Comparison of ENCODE assay signal across 22 cellular contexts in the genomic region with DNA sequence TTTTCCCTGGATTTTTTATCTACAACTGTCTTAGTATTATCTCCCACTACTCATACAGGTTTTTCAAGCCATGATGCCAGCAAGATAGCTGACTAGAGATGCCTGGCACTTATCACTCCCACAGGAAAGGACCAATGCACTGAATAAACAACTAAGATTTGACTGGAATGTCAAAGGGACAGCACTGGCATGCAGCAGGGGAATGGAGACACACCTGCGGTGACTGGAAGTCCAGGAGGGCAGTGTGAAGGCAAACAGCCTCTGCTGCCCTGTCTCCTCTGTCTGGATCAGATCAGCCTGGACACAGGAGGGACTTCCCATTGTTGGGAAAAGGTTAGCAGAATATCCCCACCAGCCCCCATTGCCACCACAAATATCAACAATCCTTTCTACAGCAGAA.
A peak's percentile ranks its signal among the peaks of the same experiment; 100 is the strongest.
DNase-seq lines count a peak whose midpoint lies in the region; ATAC-seq, FAIRE-seq and TF ChIP-seq lines count a peak whose summit lies in the region.
"Had no signal": no experiment of that assay in that cellular context is flagged by ENCODE, and none has a peak within 500 bp of the region (broad histone marks: within the 10 kb centered on the region; RNA-seq: fewer than 3 reads in every experiment).

No MANE protein-coding gene starts in this region.

- H3K36me3 ChIP-seq in H1 (ENCODE audit: control insufficient read depth in 2 of 4, insufficient read depth in 4 of 4, low read length in 3 of 4) = no peaks in the 10 kb centered on the region
- no peaks in the 10 kb centered on the region for H3K36me3 ChIP-seq in left lung
- H3K36me3 ChIP-seq: HAP-1 had no signal

- H3K4me3 ChIP-seq in H1 (ENCODE audit: extremely low read depth in 1 of 4, insufficient read depth in 2 of 4, low read depth in 3 of 4, low read length in 4 of 4) = no peak overlapping the region
- H3K4me3 ChIP-seq in left lung = no peak overlapping the region
- H3K4me3 ChIP-seq: GM12878, GM23248, HAP-1 had no signal

- H3K23ac ChIP-seq in H1 (ENCODE audit: insufficient read length) = no peak overlapping the region

- CTCF ChIA-PET in H1 (lab: Charles Lee; ENCODE audit: partially characterized antibody) = interaction anchor here (0.8 to 1.8 kb wide), 4 partner anchors 9 to 73 kb away, joined by 3 to 7 read pairs (median 3); no protein-coding TSS in a partner anchor

- no peaks in the 10 kb centered on the region for H4K20me1 ChIP-seq in H1 (replicated peaks in 1 of 2; ENCODE audit: control insufficient read depth in 1 of 2, insufficient read depth in 2 of 2, low read length in 2 of 2)

- H3K4me1 ChIP-seq in H1 (replicated peaks in 1 of 4; ENCODE audit: control insufficient read depth in 3 of 4, insufficient read depth in 4 of 4, low read length in 3 of 4) (no peaks in the 10 kb centered on the region), left lung (no peaks in the 10 kb centered on the region)
- H3K4me1 ChIP-seq: HAP-1 had no signal

- WGBS in H1 (ENCODE audit: extremely low coverage in 1 of 2, insufficient coverage in 1 of 2, insufficient read length in 1 of 2, insufficient replicate concordance in 2 of 2, low coverage in 1 of 2, low lambda C conversion rate in 2 of 2, missing lambda C conversion rate in 1 of 2), 2 experiments = 86% methylated on average over 1 of the region's 1 CpG; no CpG with 5 or more reads in 1 of the 2 experiments

- no peak for FAIRE-seq in H1 (lab: Jason Lieb, UNC)
- FAIRE-seq: A204.1, D721Med, GM12878 had no signal

- H2BK120ac ChIP-seq in H1 (replicated peaks; ENCODE audit: low read depth, low read length) = no peak overlapping the region

- no peak overlapping the region for H2BK20ac ChIP-seq in H1 (ENCODE audit: low read length)

- H3K79me1 ChIP-seq in H1 (ENCODE audit: low read depth, low read length) = no peaks in the 10 kb centered on the region

- H3K23me2 ChIP-seq in H1 (ENCODE audit: low read depth, low read length) = no peaks in the 10 kb centered on the region

- no peaks in the 10 kb centered on the region for H3K27me3 Mint-ChIP-seq in progenitor cell of endocrine pancreas

- intact Hi-C loops in left lung (cut with DNase I) = no loop called here

- no peak overlapping the region for H3K9ac ChIP-seq in H1 (replicated peaks in 1 of 4; ENCODE audit: extremely low read depth in 1 of 4, low read depth in 3 of 4, low read length in 3 of 4)
- H3K9ac ChIP-seq: GM23248 had no signal

- peak; percentile 66 for ATAC-seq in left lung
- ATAC-seq in GM21447 (IDR thresholded peaks at IDR 0.05; ENCODE audit: unreplicated experiment) = no peak

- no peak for TF ChIP-seq POLR2A in H1 (IDR thresholded peaks at IDR 0.05; ENCODE audit: control extremely low read depth in 1 of 2, low read depth in 2 of 2, low read length in 2 of 2)

- no peak overlapping the region for H3K27ac ChIP-seq in H1 (ENCODE audit: low read depth, low read length)
- H3K27ac ChIP-seq in left lung = no peak overlapping the region
- H3K27ac ChIP-seq: C4-2B, GM23248 had no signal

- no peak overlapping the region for H3K4me3 Mint-ChIP-seq in progenitor cell of endocrine pancreas (ENCODE audit: low read depth)
- H3K4me3 Mint-ChIP-seq: CD8-positive, alpha-beta memory T cell; IgD-negative memory B cell had no signal

- no peak overlapping the region for H2AK5ac ChIP-seq in H1 (ENCODE audit: low read depth, low read length)

- H3K14ac ChIP-seq in H1 (ENCODE audit: insufficient read length) = no peak overlapping the region

- no peak for TF ChIP-seq CTCF in H1 (IDR thresholded peaks at IDR 0.05; ENCODE audit: control extremely low read depth in 1 of 3, insufficient read depth in 1 of 3, low read depth in 1 of 3, low read length in 3 of 3)
- no peak for TF ChIP-seq CTCF in left lung (IDR thresholded peaks at IDR 0.05)
- no peak for TF ChIP-seq CTCF in progenitor cell of endocrine pancreas (IDR thresholded peaks at IDR 0.05; ENCODE audit: unreplicated experiment)

- H4K5ac ChIP-seq in H1 (ENCODE audit: insufficient read length, low read depth, low read length) = no peak overlapping the region

- no peak overlapping the region for H2BK12ac ChIP-seq in H1 (ENCODE audit: low read depth, low read length)

- no peaks in the 10 kb centered on the region for H3K36me3 Mint-ChIP-seq in progenitor cell of endocrine pancreas (ENCODE audit: insufficient read depth)

- TF ChIP-seq EP300 in H1 (IDR thresholded peaks at IDR 0.05; ENCODE audit: borderline replicate concordance in 1 of 2, low read depth in 2 of 2, low read length in 2 of 2) = no peak

- no peak overlapping the region for H3K18ac ChIP-seq in H1 (ENCODE audit: extremely low read depth, low read length)

- H3K27ac Mint-ChIP-seq in progenitor cell of endocrine pancreas = peak overlapping the region; percentile 33
- H3K27ac Mint-ChIP-seq: CD8-positive, alpha-beta memory T cell; IgD-negative memory B cell had no signal

- H3K9me3 Mint-ChIP-seq in progenitor cell of endocrine pancreas (ENCODE audit: low read depth) = peaks cover 3% of the 10 kb centered on the region
- H3K9me3 Mint-ChIP-seq: CD8-positive, alpha-beta memory T cell; IgD-negative memory B cell had no signal

- H4K8ac ChIP-seq in H1 (ENCODE audit: extremely low read depth, insufficient read depth, low read length) = peak overlapping the region; percentile 57; the same call in 1 of the 2 replicates

- no peaks in the 10 kb centered on the region for H3K79me2 ChIP-seq in H1 (ENCODE audit: control insufficient read depth in 1 of 2, insufficient read depth in 2 of 2, low read length in 2 of 2)

- H2BK5ac ChIP-seq in H1 (ENCODE audit: low read depth, low read length) = no peak overlapping the region

- H3K4me2 ChIP-seq in H1 (ENCODE audit: insufficient read depth in 1 of 2, low read depth in 2 of 2, low read length in 2 of 2) = no peak overlapping the region

- DNase-seq in HuH-7.5 (ENCODE audit: low spot score) = peak; percentile 43
- no peak for DNase-seq in H1 (ENCODE audit: low read depth in 1 of 2, low spot score in 2 of 2)
- DNase-seq in left lung = no peak
- DNase-seq in progenitor cell of endocrine pancreas (ENCODE audit: low spot score, unreplicated experiment) = no peak
- DNase-seq in stimulated activated CD4-positive, alpha-beta T cell treated with anti-CD3 and anti-CD28 coated beads, Interleukin-2, amount 100 ng/mL, for 48 hours = no peak
- DNase-seq in NCI-H1694 treated with DMSO at 0.1 percent for 48 hours (lab: John Stamatoyannopoulos, UW) = no peak
- DNase-seq: CD8-positive, alpha-beta memory T cell; DMS79 treated with DMSO at 0.1 percent for 48 hours; GM23248; NCI-H1105 treated with DMSO at 0.1 percent for 48 hours; NCI-H2081; NCI-H2171; NCI-H345; NCI-H524; SHP77 had no signal

- H2BK15ac ChIP-seq in H1 (ENCODE audit: low read length) = no peak overlapping the region

- H4K91ac ChIP-seq in H1 (replicated peaks; ENCODE audit: insufficient read length, low read length) = no peak overlapping the region

- H3K27me3 ChIP-seq in H1 (replicated peaks in 1 of 4; ENCODE audit: control insufficient read depth in 3 of 4, extremely low read depth in 1 of 4, insufficient read depth in 3 of 4, low read length in 3 of 4) (no peaks in the 10 kb centered on the region), left lung (no peaks in the 10 kb centered on the region)

- no peak overlapping the region for H3K4ac ChIP-seq in H1 (replicated peaks; ENCODE audit: insufficient read length, low read depth, low read length)

- no peak overlapping the region for H3K56ac ChIP-seq in H1 (replicated peaks; ENCODE audit: insufficient read length, low read depth, low read length)

- peaks cover 13% of the 10 kb centered on the region for H3K4me1 Mint-ChIP-seq in progenitor cell of endocrine pancreas (ENCODE audit: low read depth)
- H3K4me1 Mint-ChIP-seq: CD8-positive, alpha-beta memory T cell; IgD-negative memory B cell had no signal

- no peak for TF ChIP-seq RAD21 in H1 (IDR thresholded peaks at IDR 0.05 in 1 of 2, conservative IDR thresholded peaks at IDR 0.05 in 1 of 2; ENCODE audit: low read depth in 2 of 2, low read length in 2 of 2)

- peak overlapping the region; percentile 24; the same call in 1 of the 2 replicates for H2AFZ ChIP-seq in H1 (ENCODE audit: low read length)
- H2AFZ ChIP-seq: GM23248 had no signal

- POLR2A ChIA-PET in H1 (lab: Charles Lee; ENCODE audit: partially characterized antibody) = interaction anchor here (0.9 kb wide), 1 partner anchor 11 kb away, joined by 3 read pairs; no protein-coding TSS in a partner anchor

- H3K9me3 ChIP-seq in H1 (ENCODE audit: insufficient read depth in 2 of 2, low read depth in 1 of 2, low read length in 1 of 2) (no peaks in the 10 kb centered on the region), left lung (no peaks in the 10 kb centered on the region)
- H3K9me3 ChIP-seq: HAP-1 had no signal

TF ChIP-seq in H1, 55 proteins besides CTCF, POLR2A, EP300 and RAD21:
- TF ChIP-seq RNF2 (IDR thresholded peaks at IDR 0.05; ENCODE audit: borderline replicate concordance, low read depth, low read length, missing control alignments, poor library complexity, severe bottlenecking) (no peak), SIX5 (IDR thresholded peaks at IDR 0.05; ENCODE audit: low read depth, low read length) (no peak), EZH2 (IDR thresholded peaks at IDR 0.05; ENCODE audit: low read depth, low read length, severe bottlenecking) (no peak), TAF1 (IDR thresholded peaks at IDR 0.05; ENCODE audit: low read depth, low read length) (no peak), NRF1 (IDR thresholded peaks at IDR 0.05; ENCODE audit: low read depth, low read length) (no peak), TBP (IDR thresholded peaks at IDR 0.05; ENCODE audit: low read depth, low read length) (no peak), MAFK (IDR thresholded peaks at IDR 0.05; ENCODE audit: low read depth, low read length) (no peak), SRF (IDR thresholded peaks at IDR 0.05; ENCODE audit: low read depth, low read length) (no peak), SP2 (IDR thresholded peaks at IDR 0.05; ENCODE audit: low read length) (no peak), SIRT6 (IDR thresholded peaks at IDR 0.05; ENCODE audit: low read length) (no peak), BCL11A (IDR thresholded peaks at IDR 0.05; ENCODE audit: low read depth in 2 of 2, low read length in 2 of 2) (no peak), CREB1 (IDR thresholded peaks at IDR 0.05) (no peak), CBX5 (IDR thresholded peaks at IDR 0.05; ENCODE audit: low read depth, low read length) (no peak), PHF8 (conservative IDR thresholded peaks at IDR 0.05; ENCODE audit: low read depth, low read length) (no peak), HDAC2 (IDR thresholded peaks at IDR 0.05; ENCODE audit: borderline replicate concordance in 1 of 2, low read depth in 2 of 2, low read length in 2 of 2) (no peak), CEBPB (IDR thresholded peaks at IDR 0.05; ENCODE audit: low read depth, low read length) (no peak), BACH1 (IDR thresholded peaks at IDR 0.05; ENCODE audit: low read length) (no peak)
- TF ChIP-seq, protein P1, sequence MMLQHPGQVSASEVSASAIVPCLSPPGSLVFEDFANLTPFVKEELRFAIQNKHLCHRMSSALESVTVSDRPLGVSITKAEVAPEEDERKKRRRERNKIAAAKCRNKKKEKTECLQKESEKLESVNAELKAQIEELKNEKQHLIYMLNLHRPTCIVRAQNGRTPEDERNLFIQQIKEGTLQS (IDR thresholded peaks at IDR 0.05; ENCODE audit: insufficient read depth, low read depth, low read length) = no peak
